ENCODE assay signal across 24 cellular contexts in genomic region chr16:64133396-64133795, GRCh38.
DNase-seq lines count a peak whose midpoint lies in the region; ATAC-seq and TF ChIP-seq lines count a peak whose summit lies in the region.
"Had no signal": no experiment of that assay in that cellular context is flagged by ENCODE, and none has a peak within 500 bp of the region (broad histone marks: within the 10 kb centered on the region; RNA-seq: fewer than 3 reads in every experiment).

No MANE protein-coding gene starts in this region.

- H3K4me2 ChIP-seq in parathyroid adenoma (ENCODE audit: low read length) = no peak overlapping the region
- H3K4me2 ChIP-seq: BLaER1, KMS-11 had no signal

- no peaks in the 10 kb centered on the region for H3K79me2 ChIP-seq in parathyroid adenoma

- DNase-seq in AG10803 (ENCODE audit: low read depth) (peak; percentile 13), RPMI7951 (ENCODE audit: low read depth) (peak; percentile 19), fibroblast of pulmonary artery (ENCODE audit: low read depth) (peak; percentile 50), UCSD-AML1 (lab: John Stamatoyannopoulos, UW; ENCODE audit: unreplicated experiment) (no peak), T1000 (lab: John Stamatoyannopoulos, UW) (no peak), left lobe of liver (ENCODE audit: low spot score) (no peak)
- DNase-seq: activated CD4-positive, alpha-beta memory T cell treated with anti-CD3 and anti-CD28 coated beads, Interleukin-2, amount 10 ng/mL, durations not matched to agents 7 days and 5 days; cerebellar nuclear complex; DMS79; GOT3; left cardiac atrium; naive thymus-derived CD4-positive, alpha-beta T cell; NCI-H1436 treated with DMSO at 0.1 percent for 48 hours; NCI-H526; ovary; stimulated activated CD4-positive, alpha-beta T cell treated with anti-CD3 and anti-CD28 coated beads, Interleukin-15, amount 100 ng/mL, for 24 hours; stimulated activated naive CD8-positive, alpha-beta T cell treated with anti-CD3 and anti-CD28 coated beads, Interleukin-15, amount 100 ng/mL, for 72 hours had no signal

- peak overlapping the region; percentile 9 for H2AFZ ChIP-seq in parathyroid adenoma

- no peak overlapping the region for H3K27ac ChIP-seq in parathyroid adenoma
- H3K27ac ChIP-seq: ascending aorta, BLaER1, KMS-11, ovary had no signal

- peaks cover 2% of the 10 kb centered on the region for H3K4me1 ChIP-seq in parathyroid adenoma
- H3K4me1 ChIP-seq: ascending aorta, BLaER1 had no signal

- TF ChIP-seq CTCF in AG10803 (conservative IDR thresholded peaks at IDR 0.05; ENCODE audit: low read length) (no peak), fibroblast of pulmonary artery (IDR thresholded peaks at IDR 0.05; ENCODE audit: low read length, missing control alignments) (no peak), parathyroid adenoma (IDR thresholded peaks at IDR 0.05) (no peak)

- no peaks in the 10 kb centered on the region for H3K36me3 ChIP-seq in parathyroid adenoma (ENCODE audit: control insufficient read depth, insufficient read depth, low read length)
- H3K36me3 ChIP-seq: ascending aorta, BLaER1, ovary had no signal

- H3K4me3 ChIP-seq in AG10803 (ENCODE audit: low read length) = no peak overlapping the region
- H3K4me3 ChIP-seq in fibroblast of pulmonary artery (replicated peaks; ENCODE audit: low read depth, low read length) = no peak overlapping the region
- H3K4me3 ChIP-seq in parathyroid adenoma (ENCODE audit: low read depth, low read length) = no peak overlapping the region
- H3K4me3 ChIP-seq: ascending aorta, BLaER1, dorsolateral prefrontal cortex, ovary had no signal

- H3K27me3 ChIP-seq in parathyroid adenoma (ENCODE audit: control insufficient read depth, insufficient read depth, low read length) = no peaks in the 10 kb centered on the region
- H3K27me3 ChIP-seq: ascending aorta, BLaER1, dorsolateral prefrontal cortex, ovary had no signal

- H3K9me3 ChIP-seq in parathyroid adenoma (ENCODE audit: control insufficient read depth, low read length) = no peaks in the 10 kb centered on the region
- H3K9me3 ChIP-seq: ascending aorta, BLaER1, ovary had no signal

- no peak for ATAC-seq in left lobe of liver
- ATAC-seq in HG03175 (IDR thresholded peaks at IDR 0.05; ENCODE audit: unreplicated experiment) = no peak
- ATAC-seq: left cardiac atrium; naive thymus-derived CD4-positive, alpha-beta T cell; sciatic nerve; stimulated activated naive CD8-positive, alpha-beta T cell treated with anti-CD3 and anti-CD28 coated beads, Interleukin-15, amount 100 ng/mL, for 72 hours had no signal

- no peak overlapping the region for H3K9ac ChIP-seq in parathyroid adenoma
- H3K9ac ChIP-seq: BLaER1, KMS-11 had no signal

Comparison
In these comparisons a context has a peak if more than half of its experiments do, and no peak if none do; other contexts are left out.
1. DNase-seq: peak in AG10803 (single experiment), RPMI7951 (single experiment) and fibroblast of pulmonary artery (single experiment); none in UCSD-AML1 (single experiment), T1000 (single experiment) and left lobe of liver (single experiment).